8 cellular contexts compared by ENCODE assay signal in genomic region chr1:183590225-183591191, GRCh38. TPM values are rescaled to one million over a fixed set of nuclear protein-coding genes. Genes with fewer than 3 reads are reported as not detected.
DNase-seq lines count a peak whose midpoint lies in the region; ATAC-seq, FAIRE-seq and TF ChIP-seq lines count a peak whose summit lies in the region.

NCF2 (minus strand) TSS chr1:183590459; CDS start chr1:183590329, 130 bp downstream.

- H3K36me3 ChIP-seq in esophagus muscularis mucosa = no peaks in the 10 kb centered on the region

- H3K27ac ChIP-seq in esophagus muscularis mucosa (replicated peaks in 1 of 4) = peak within 1 kb of the TSS; percentile 19 to 60 (median 51)

- peak; percentile 62 for ATAC-seq in HG03060 (IDR thresholded peaks at IDR 0.05; ENCODE audit: low read depth, unreplicated experiment)

- FAIRE-seq in frontal cortex (lab: Jason Lieb, UNC) = no peak

- no peaks in the 10 kb centered on the region for H3K4me1 ChIP-seq in esophagus muscularis mucosa

- intact Hi-C loops in esophagus muscularis mucosa (cut with DNase I) = no loop called here

- TF ChIP-seq POLR2A in GM18951 (IDR thresholded peaks at IDR 0.05; ENCODE audit: extremely low read depth, insufficient read depth, insufficient read length) (peak; percentile 43), esophagus muscularis mucosa (IDR thresholded peaks at IDR 0.05; ENCODE audit: low read depth) (peak; percentile 7)

- DNase-seq in AML-193 (lab: John Stamatoyannopoulos, UW) (peak; percentile 96 to 98), SKM-1 treated with dmso at 0.1 percent for 144 hours (lab: John Stamatoyannopoulos, UW; ENCODE audit: unreplicated experiment) (peak; percentile 100), esophagus muscularis mucosa (ENCODE audit: extremely low spot score) (no peak), frontal cortex (ENCODE audit: low spot score in 2 of 2) (no peak)
- peak; percentile 19 for DNase-seq in stimulated activated CD4-positive, alpha-beta T cell treated with anti-CD3 and anti-CD28 coated beads, Interleukin-2, amount 100 ng/mL, for 4 hours (ENCODE audit: low read depth)
- DNase-seq in stimulated activated naive CD4-positive, alpha-beta T cell treated with Interleukin-2 at 50 U/mL for 16 hours (lab: John Stamatoyannopoulos, UW) = no peak

- no peak for TF ChIP-seq EP300 in esophagus muscularis mucosa (IDR thresholded peaks at IDR 0.05)

- in situ Hi-C loops in GM18951 (cut with MboI; ENCODE audit: low sequenced_read_pairs, unreplicated experiment) = no loop called here

- no peak for TF ChIP-seq CTCF in esophagus muscularis mucosa (IDR thresholded peaks at IDR 0.05)

- no peaks in the 10 kb centered on the region for H3K27me3 ChIP-seq in esophagus muscularis mucosa

- no peaks in the 10 kb centered on the region for H3K9me3 ChIP-seq in esophagus muscularis mucosa

- peak within 1 kb of the TSS; percentile 4 to 37 (median 12) for H3K4me3 ChIP-seq in esophagus muscularis mucosa

- WGBS in esophagus muscularis mucosa = 88% methylated on average over 7 of the region's 7 CpGs

RNA-seq across cellular contexts. Expression of gene NCF2, which starts in this region (rescaled TPM):
- total RNA-seq in esophagus muscularis mucosa = 10 to 100 TPM in 1 of 4 donors, 1 to 10 TPM in 3; 5.2 to 26.0 (median 9.5) TPM
- 4.9 TPM for total RNA-seq in frontal cortex

Comparison
In these comparisons a context has a peak if more than half of its experiments do, and no peak if none do; other contexts are left out.
1. DNase-seq: peak in AML-193 (2 of 2), SKM-1 treated with dmso at 0.1 percent for 144 hours (single experiment) and stimulated activated CD4-positive, alpha-beta T cell treated with anti-CD3 and anti-CD28 coated beads, Interleukin-2, amount 100 ng/mL, for 4 hours (single experiment); none in esophagus muscularis mucosa (single experiment), stimulated activated naive CD4-positive, alpha-beta T cell treated with Interleukin-2 at 50 U/mL for 16 hours (single experiment) and frontal cortex (0 of 2).